ENCODE assay signal across 32 cellular contexts in the genomic region with DNA sequence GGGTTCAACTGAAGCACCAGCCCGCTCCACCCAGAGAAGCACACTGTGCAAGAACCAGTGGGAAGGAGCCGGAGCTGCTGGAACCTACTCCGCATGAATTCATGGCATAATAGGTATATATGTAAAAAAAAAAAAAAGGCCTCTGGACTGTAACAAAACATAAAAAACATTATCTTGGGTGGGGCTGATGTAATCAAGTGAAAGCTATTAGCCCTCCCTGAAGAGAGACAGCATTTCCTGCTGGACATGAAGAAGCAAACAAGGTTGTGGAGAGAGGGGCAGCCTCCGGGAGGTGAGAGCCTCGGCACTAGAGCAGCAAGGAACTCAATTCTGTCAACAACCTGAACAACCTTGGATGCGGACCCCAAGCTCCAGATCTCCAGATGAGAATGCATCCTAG. TPM values are rescaled to one million over a fixed set of nuclear protein-coding genes. Genes with fewer than 3 reads are reported as not detected.
"Had no signal": no experiment of that assay in that cellular context is flagged by ENCODE, and none has a peak within 500 bp of the region (broad histone marks: within the 10 kb centered on the region; RNA-seq: fewer than 3 reads in every experiment).

No MANE protein-coding gene starts in this region.

- ATAC-seq: activated CD8-positive, alpha-beta memory T cell treated with anti-CD3 and anti-CD28 coated beads, Interleukin-2, amount 10 ng/mL, durations not matched to agents 7 days and 5 days; activated naive CD8-positive, alpha-beta T cell treated with anti-CD3 and anti-CD28 coated beads, Interleukin-2, amount 50 U/mL, for 24 hours had no signal

- H3K4me3 ChIP-seq: cardiac muscle cell had no signal

- H3K4me2 ChIP-seq: KMS-11 had no signal

- H3K36me3 ChIP-seq: cardiac muscle cell, WERI-Rb-1 had no signal

- H3K27ac ChIP-seq: cardiac muscle cell, KMS-11, WERI-Rb-1 had no signal

- DNase-seq: activated CD4-positive, alpha-beta memory T cell treated with anti-CD3 and anti-CD28 coated beads, Interleukin-2, amount 10 ng/mL, durations not matched to agents 7 days and 5 days; activated CD4-positive, alpha-beta T cell treated with anti-CD3 and anti-CD28 coated beads for 1 hour; activated CD4-positive, alpha-beta T cell treated with anti-CD3 and anti-CD28 coated beads for 48 hours; activated CD4-positive, CD25-positive, alpha-beta regulatory T cell; activated CD8-positive, alpha-beta memory T cell treated with anti-CD3 and anti-CD28 coated beads for 24 hours; activated CD8-positive, alpha-beta memory T cell treated with anti-CD3 and anti-CD28 coated beads, Interleukin-2, amount 10 ng/mL, durations not matched to agents 7 days and 5 days; activated CD8-positive, alpha-beta memory T cell treated with anti-CD3 and anti-CD28 coated beads, Interleukin-2, amount 50 U/mL, for 48 hours; activated effector memory CD4-positive, alpha-beta T cell treated with Interleukin-2 at 50 U/mL for 16 hours; activated naive CD4-positive, alpha-beta T cell treated with anti-CD3 and anti-CD28 coated beads, Interleukin-2, amount 10 ng/mL, durations not matched to agents 7 days and 5 days; activated naive CD8-positive, alpha-beta T cell treated with anti-CD3 and anti-CD28 coated beads, Interleukin-2, amount 50 U/mL, for 24 hours; activated T-cell treated with anti-CD3 and anti-CD28 coated beads, Interleukin-2, amount 50 U/mL, for 48 hours; anterior cingulate cortex; MM.1S; NCI-H1105; NCI-H1417 treated with DMSO at 0.1 percent for 48 hours; NCI-H187 treated with DMSO at 0.1 percent for 48 hours; NCI-H2081; NCI-H2171 treated with DMSO at 0.1 percent for 48 hours; NCI-H2227 treated with DMSO at 0.1 percent for 48 hours; NCI-H446; NCI-H510A treated with DMSO at 0.1 percent for 48 hours; NCI-H526 treated with DMSO at 0.1 percent for 48 hours; NCI-H774; Right ventricle myocardium superior; SW 1271; T1000; WERI-Rb-1 had no signal

RNA-seq across cellular contexts. Expression of a gene that starts 50.7 kb away (rescaled TPM):
- total RNA-seq: activated CD4-positive, alpha-beta memory T cell treated with anti-CD3 and anti-CD28 coated beads, Interleukin-2, amount 10 ng/mL, durations not matched to agents 7 days and 5 days; activated CD8-positive, alpha-beta memory T cell treated with anti-CD3 and anti-CD28 coated beads, Interleukin-2, amount 10 ng/mL, durations not matched to agents 7 days and 5 days; chondrocyte; Right ventricle myocardium superior; T-helper 1 cell treated with Interleukin-12 subunit alpha and Interleukin-12 subunit beta and Interleukin-4 antibody, amounts not matched to agents 30 ng/mL and 1 ng/mL, for 36 hours; T-helper 2 cell treated with Interferon-gamma antibody and Interleukin-4, amounts not matched to agents 100 ng/mL and 5 ng/mL, for 36 hours had no signal
